1 cellular context compared by ENCODE assay signal in genomic region chr5:136132557-136133415, GRCh38.
TF ChIP-seq lines count a peak whose summit lies in the region.

Gene SMAD5, plus strand, starts transcription at chr5:136132845. Its CDS starts 20,916 bp downstream, at chr5:136153761.

TF ChIP-seq in WTC11, 78 proteins besides CTCF, POLR2A, EP300 and RAD21 (continued from another document):
- TF ChIP-seq, protein P1, sequence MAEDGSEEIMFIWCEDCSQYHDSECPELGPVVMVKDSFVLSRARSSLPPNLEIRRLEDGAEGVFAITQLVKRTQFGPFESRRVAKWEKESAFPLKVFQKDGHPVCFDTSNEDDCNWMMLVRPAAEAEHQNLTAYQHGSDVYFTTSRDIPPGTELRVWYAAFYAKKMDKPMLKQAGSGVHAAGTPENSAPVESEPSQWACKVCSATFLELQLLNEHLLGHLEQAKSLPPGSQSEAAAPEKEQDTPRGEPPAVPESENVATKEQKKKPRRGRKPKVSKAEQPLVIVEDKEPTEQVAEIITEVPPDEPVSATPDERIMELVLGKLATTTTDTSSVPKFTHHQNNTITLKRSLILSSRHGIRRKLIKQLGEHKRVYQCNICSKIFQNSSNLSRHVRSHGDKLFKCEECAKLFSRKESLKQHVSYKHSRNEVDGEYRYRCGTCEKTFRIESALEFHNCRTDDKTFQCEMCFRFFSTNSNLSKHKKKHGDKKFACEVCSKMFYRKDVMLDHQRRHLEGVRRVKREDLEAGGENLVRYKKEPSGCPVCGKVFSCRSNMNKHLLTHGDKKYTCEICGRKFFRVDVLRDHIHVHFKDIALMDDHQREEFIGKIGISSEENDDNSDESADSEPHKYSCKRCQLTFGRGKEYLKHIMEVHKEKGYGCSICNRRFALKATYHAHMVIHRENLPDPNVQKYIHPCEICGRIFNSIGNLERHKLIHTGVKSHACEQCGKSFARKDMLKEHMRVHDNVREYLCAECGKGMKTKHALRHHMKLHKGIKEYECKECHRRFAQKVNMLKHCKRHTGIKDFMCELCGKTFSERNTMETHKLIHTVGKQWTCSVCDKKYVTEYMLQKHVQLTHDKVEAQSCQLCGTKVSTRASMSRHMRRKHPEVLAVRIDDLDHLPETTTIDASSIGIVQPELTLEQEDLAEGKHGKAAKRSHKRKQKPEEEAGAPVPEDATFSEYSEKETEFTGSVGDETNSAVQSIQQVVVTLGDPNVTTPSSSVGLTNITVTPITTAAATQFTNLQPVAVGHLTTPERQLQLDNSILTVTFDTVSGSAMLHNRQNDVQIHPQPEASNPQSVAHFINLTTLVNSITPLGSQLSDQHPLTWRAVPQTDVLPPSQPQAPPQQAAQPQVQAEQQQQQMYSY (CRISPR knock-in tag; IDR thresholded peaks at IDR 0.05), result no peak
- no peak for TF ChIP-seq NR2C2 (CRISPR knock-in tag; IDR thresholded peaks at IDR 0.05)
- TF ChIP-seq JUN (CRISPR knock-in tag; IDR thresholded peaks at IDR 0.05), result 0 out of 2 replicates have a peak, but pooled peaks have one; percentile 42
- no peak for TF ChIP-seq CDX4 (CRISPR knock-in tag; IDR thresholded peaks at IDR 0.05; ENCODE audit: borderline replicate concordance)
- TF ChIP-seq ZNF121 (CRISPR knock-in tag; IDR thresholded peaks at IDR 0.05), result no peak
- TF ChIP-seq, protein P2, sequence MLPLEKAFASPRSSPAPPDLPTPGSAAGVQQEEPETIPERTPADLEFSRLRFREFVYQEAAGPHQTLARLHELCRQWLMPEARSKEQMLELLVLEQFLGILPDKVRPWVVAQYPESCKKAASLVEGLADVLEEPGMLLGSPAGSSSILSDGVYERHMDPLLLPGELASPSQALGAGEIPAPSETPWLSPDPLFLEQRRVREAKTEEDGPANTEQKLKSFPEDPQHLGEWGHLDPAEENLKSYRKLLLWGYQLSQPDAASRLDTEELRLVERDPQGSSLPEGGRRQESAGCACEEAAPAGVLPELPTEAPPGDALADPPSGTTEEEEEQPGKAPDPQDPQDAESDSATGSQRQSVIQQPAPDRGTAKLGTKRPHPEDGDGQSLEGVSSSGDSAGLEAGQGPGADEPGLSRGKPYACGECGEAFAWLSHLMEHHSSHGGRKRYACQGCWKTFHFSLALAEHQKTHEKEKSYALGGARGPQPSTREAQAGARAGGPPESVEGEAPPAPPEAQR (CRISPR knock-in tag; IDR thresholded peaks at IDR 0.05), result no peak
- TF ChIP-seq, protein P3, sequence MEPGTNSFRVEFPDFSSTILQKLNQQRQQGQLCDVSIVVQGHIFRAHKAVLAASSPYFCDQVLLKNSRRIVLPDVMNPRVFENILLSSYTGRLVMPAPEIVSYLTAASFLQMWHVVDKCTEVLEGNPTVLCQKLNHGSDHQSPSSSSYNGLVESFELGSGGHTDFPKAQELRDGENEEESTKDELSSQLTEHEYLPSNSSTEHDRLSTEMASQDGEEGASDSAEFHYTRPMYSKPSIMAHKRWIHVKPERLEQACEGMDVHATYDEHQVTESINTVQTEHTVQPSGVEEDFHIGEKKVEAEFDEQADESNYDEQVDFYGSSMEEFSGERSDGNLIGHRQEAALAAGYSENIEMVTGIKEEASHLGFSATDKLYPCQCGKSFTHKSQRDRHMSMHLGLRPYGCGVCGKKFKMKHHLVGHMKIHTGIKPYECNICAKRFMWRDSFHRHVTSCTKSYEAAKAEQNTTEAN (CRISPR knock-in tag; IDR thresholded peaks at IDR 0.05), result peak; percentile 45; the same call in 1 of the 2 replicates
- TF ChIP-seq GRHL2 (CRISPR knock-in tag; IDR thresholded peaks at IDR 0.05; ENCODE audit: insufficient replicate concordance, severe bottlenecking), result no peak
- TF ChIP-seq SMAD3 (CRISPR knock-in tag; IDR thresholded peaks at IDR 0.05; ENCODE audit: borderline replicate concordance), result no peak
- TF ChIP-seq ZMAT4 (CRISPR knock-in tag; IDR thresholded peaks at IDR 0.05), result no peak
- TF ChIP-seq ZNF423 (CRISPR knock-in tag; IDR thresholded peaks at IDR 0.05), result no peak; the same call in 1 of the 2 replicates
- no peak for TF ChIP-seq ZNF263 (CRISPR knock-in tag; IDR thresholded peaks at IDR 0.05; ENCODE audit: low read depth)
- peak; percentile 82 for TF ChIP-seq ETV6 (CRISPR knock-in tag; IDR thresholded peaks at IDR 0.05)
- no peak for TF ChIP-seq PRRX2 (CRISPR knock-in tag; IDR thresholded peaks at IDR 0.05)
- TF ChIP-seq GABPB1 (CRISPR knock-in tag; IDR thresholded peaks at IDR 0.05), result no peak; the same call in none of the 2 replicates
- TF ChIP-seq, protein P4, sequence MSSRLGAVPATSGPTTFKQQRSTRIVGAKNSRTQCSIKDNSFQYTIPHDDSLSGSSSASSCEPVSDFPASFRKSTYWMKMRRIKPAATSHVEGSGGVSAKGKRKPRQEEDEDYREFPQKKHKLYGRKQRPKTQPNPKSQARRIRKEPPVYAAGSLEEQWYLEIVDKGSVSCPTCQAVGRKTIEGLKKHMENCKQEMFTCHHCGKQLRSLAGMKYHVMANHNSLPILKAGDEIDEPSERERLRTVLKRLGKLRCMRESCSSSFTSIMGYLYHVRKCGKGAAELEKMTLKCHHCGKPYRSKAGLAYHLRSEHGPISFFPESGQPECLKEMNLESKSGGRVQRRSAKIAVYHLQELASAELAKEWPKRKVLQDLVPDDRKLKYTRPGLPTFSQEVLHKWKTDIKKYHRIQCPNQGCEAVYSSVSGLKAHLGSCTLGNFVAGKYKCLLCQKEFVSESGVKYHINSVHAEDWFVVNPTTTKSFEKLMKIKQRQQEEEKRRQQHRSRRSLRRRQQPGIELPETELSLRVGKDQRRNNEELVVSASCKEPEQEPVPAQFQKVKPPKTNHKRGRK (CRISPR knock-in tag; IDR thresholded peaks at IDR 0.05; ENCODE audit: borderline replicate concordance), result no peak
- no peak for TF ChIP-seq ELF4 (CRISPR knock-in tag; IDR thresholded peaks at IDR 0.05; ENCODE audit: low read depth)
- no peak for TF ChIP-seq NFATC4 (CRISPR knock-in tag; IDR thresholded peaks at IDR 0.05)
- peak; percentile 94 for TF ChIP-seq HMGXB4 (CRISPR knock-in tag; IDR thresholded peaks at IDR 0.05)
- TF ChIP-seq CREM (CRISPR knock-in tag; IDR thresholded peaks at IDR 0.05), result peak; percentile 72
- TF ChIP-seq, protein P5, sequence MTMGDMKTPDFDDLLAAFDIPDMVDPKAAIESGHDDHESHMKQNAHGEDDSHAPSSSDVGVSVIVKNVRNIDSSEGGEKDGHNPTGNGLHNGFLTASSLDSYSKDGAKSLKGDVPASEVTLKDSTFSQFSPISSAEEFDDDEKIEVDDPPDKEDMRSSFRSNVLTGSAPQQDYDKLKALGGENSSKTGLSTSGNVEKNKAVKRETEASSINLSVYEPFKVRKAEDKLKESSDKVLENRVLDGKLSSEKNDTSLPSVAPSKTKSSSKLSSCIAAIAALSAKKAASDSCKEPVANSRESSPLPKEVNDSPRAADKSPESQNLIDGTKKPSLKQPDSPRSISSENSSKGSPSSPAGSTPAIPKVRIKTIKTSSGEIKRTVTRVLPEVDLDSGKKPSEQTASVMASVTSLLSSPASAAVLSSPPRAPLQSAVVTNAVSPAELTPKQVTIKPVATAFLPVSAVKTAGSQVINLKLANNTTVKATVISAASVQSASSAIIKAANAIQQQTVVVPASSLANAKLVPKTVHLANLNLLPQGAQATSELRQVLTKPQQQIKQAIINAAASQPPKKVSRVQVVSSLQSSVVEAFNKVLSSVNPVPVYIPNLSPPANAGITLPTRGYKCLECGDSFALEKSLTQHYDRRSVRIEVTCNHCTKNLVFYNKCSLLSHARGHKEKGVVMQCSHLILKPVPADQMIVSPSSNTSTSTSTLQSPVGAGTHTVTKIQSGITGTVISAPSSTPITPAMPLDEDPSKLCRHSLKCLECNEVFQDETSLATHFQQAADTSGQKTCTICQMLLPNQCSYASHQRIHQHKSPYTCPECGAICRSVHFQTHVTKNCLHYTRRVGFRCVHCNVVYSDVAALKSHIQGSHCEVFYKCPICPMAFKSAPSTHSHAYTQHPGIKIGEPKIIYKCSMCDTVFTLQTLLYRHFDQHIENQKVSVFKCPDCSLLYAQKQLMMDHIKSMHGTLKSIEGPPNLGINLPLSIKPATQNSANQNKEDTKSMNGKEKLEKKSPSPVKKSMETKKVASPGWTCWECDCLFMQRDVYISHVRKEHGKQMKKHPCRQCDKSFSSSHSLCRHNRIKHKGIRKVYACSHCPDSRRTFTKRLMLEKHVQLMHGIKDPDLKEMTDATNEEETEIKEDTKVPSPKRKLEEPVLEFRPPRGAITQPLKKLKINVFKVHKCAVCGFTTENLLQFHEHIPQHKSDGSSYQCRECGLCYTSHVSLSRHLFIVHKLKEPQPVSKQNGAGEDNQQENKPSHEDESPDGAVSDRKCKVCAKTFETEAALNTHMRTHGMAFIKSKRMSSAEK (CRISPR knock-in tag; IDR thresholded peaks at IDR 0.05; ENCODE audit: borderline replicate concordance), result no peak
- TF ChIP-seq, protein P6, sequence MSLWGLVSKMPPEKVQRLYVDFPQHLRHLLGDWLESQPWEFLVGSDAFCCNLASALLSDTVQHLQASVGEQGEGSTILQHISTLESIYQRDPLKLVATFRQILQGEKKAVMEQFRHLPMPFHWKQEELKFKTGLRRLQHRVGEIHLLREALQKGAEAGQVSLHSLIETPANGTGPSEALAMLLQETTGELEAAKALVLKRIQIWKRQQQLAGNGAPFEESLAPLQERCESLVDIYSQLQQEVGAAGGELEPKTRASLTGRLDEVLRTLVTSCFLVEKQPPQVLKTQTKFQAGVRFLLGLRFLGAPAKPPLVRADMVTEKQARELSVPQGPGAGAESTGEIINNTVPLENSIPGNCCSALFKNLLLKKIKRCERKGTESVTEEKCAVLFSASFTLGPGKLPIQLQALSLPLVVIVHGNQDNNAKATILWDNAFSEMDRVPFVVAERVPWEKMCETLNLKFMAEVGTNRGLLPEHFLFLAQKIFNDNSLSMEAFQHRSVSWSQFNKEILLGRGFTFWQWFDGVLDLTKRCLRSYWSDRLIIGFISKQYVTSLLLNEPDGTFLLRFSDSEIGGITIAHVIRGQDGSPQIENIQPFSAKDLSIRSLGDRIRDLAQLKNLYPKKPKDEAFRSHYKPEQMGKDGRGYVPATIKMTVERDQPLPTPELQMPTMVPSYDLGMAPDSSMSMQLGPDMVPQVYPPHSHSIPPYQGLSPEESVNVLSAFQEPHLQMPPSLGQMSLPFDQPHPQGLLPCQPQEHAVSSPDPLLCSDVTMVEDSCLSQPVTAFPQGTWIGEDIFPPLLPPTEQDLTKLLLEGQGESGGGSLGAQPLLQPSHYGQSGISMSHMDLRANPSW (CRISPR knock-in tag; conservative IDR thresholded peaks at IDR 0.05; ENCODE audit: low read depth), result no peak
- peak; percentile 81; the same call in 1 of the 2 replicates for TF ChIP-seq ZBTB21 (CRISPR knock-in tag; IDR thresholded peaks at IDR 0.05; ENCODE audit: borderline replicate concordance)
- no peak for TF ChIP-seq SMAD4 (CRISPR knock-in tag; IDR thresholded peaks at IDR 0.05)
- 0 out of 2 replicates have a peak, but pooled peaks have one; percentile 53 for TF ChIP-seq CREB1 (CRISPR knock-in tag; IDR thresholded peaks at IDR 0.05)
- TF ChIP-seq AFF4 (CRISPR knock-in tag; IDR thresholded peaks at IDR 0.05; ENCODE audit: borderline replicate concordance), result peak; percentile 38; the same call in 1 of the 2 replicates
- no peak for TF ChIP-seq ATF1 (CRISPR knock-in tag; IDR thresholded peaks at IDR 0.05)
